In genomic region chr18:30568333-30568732, GRCh38 we compare ENCODE assay signal across 35 cellular contexts.
DNase-seq lines count a peak whose midpoint lies in the region; ATAC-seq, FAIRE-seq and TF ChIP-seq lines count a peak whose summit lies in the region.
"Had no signal": no experiment of that assay in that cellular context is flagged by ENCODE, and none has a peak within 500 bp of the region (broad histone marks: within the 10 kb centered on the region; RNA-seq: fewer than 3 reads in every experiment).

No MANE protein-coding gene starts in this region.

- in situ Hi-C loops in GM12878 (cut with MboI) (no loop called here), K562 (cut with MboI) (no loop called here)

- no peaks in the 10 kb centered on the region for H3K36me3 Mint-ChIP-seq in activated T-cell treated with anti-CD3 and anti-CD28 coated beads, Interleukin-2, amount 50 U/mL, for 24 hours (ENCODE audit: low read depth)
- no peaks in the 10 kb centered on the region for H3K36me3 Mint-ChIP-seq in naive thymus-derived CD8-positive, alpha-beta T cell
- H3K36me3 Mint-ChIP-seq: CD14-positive monocyte; CD4-positive, alpha-beta memory T cell; CD4-positive, CD25-positive, alpha-beta regulatory T cell; CD8-positive, alpha-beta memory T cell; CD8-positive, alpha-beta T cell had no signal

- H3K9me3 ChIP-seq in GM12878 (replicated peaks; ENCODE audit: control insufficient read depth, insufficient read depth, low read length) (no peaks in the 10 kb centered on the region), K562 (replicated peaks; ENCODE audit: control insufficient read depth, insufficient read depth, low read depth, low read length) (no peaks in the 10 kb centered on the region)
- H3K9me3 ChIP-seq: A549; BE2C; BLaER1; BLaER1 treated with 17β-estradiol and CSF1 and Interleukin-3, amounts not matched to agents 10 nM and 100 nM; Caco-2 had no signal

- 7% methylated on average over 5 of the region's 5 CpGs for WGBS in GM12878 (ENCODE audit: insufficient coverage, insufficient replicate concordance, low lambda C conversion rate, missing lambda C conversion rate)
- 9% methylated on average over 5 of the region's 5 CpGs for WGBS in K562 (ENCODE audit: insufficient coverage, low coverage, missing lambda C conversion rate)

- no peak overlapping the region for H3K4me3 Mint-ChIP-seq in activated T-cell treated with anti-CD3 and anti-CD28 coated beads, Interleukin-2, amount 50 U/mL, for 24 hours
- H3K4me3 Mint-ChIP-seq in naive thymus-derived CD8-positive, alpha-beta T cell, result no peak overlapping the region
- H3K4me3 Mint-ChIP-seq: B cell; CD14-positive monocyte; CD4-positive, alpha-beta memory T cell; CD4-positive, alpha-beta T cell; CD4-positive, CD25-positive, alpha-beta regulatory T cell; CD8-positive, alpha-beta memory T cell; CD8-positive, alpha-beta T cell had no signal

- H3K9me1 ChIP-seq in K562 (ENCODE audit: control insufficient read depth, insufficient read depth, low read length), result no peaks in the 10 kb centered on the region

- H3K27ac ChIP-seq in GM12878 (ENCODE audit: control insufficient read depth, insufficient read depth) (no peak overlapping the region), K562 (ENCODE audit: extremely low read depth, low read depth, low read length) (peak overlapping the region; percentile 47; the same call in 1 of the 3 replicates)
- H3K27ac ChIP-seq: 22Rv1; A549; BLaER1; BLaER1 treated with 17β-estradiol and CSF1 and Interleukin-3, amounts not matched to agents 10 nM and 100 nM; C4-2B had no signal

- DNase-seq in GM12878 (ENCODE audit: low read depth, low spot score) (no peak), K562 (ENCODE audit: extremely low read depth in 1 of 4, low spot score in 3 of 4) (peak; percentile 10 to 71 (median 34)), bronchial epithelial cell (ENCODE audit: low read depth) (no peak), NCI-H1930 (lab: John Stamatoyannopoulos, UW) (no peak)
- DNase-seq in activated T-cell treated with anti-CD3 and anti-CD28 coated beads, Interleukin-2, amount 50 U/mL, for 24 hours, result no peak
- no peak for DNase-seq in naive thymus-derived CD8-positive, alpha-beta T cell
- DNase-seq: 8988T; ACHN; AML-193; BE2C; C1 segment of cervical spinal cord; Caco-2; Calu3; CD4-positive, alpha-beta memory T cell; CD4-positive, alpha-beta T cell; CD4-positive, CD25-positive, alpha-beta regulatory T cell; CD8-positive, alpha-beta memory T cell; CD8-positive, alpha-beta T cell; COR-L47; DMS 273 treated with DMSO at 0.1 percent for 48 hours; DMS153; DMS53; DMS79; DMS79 treated with DMSO at 0.1 percent for 48 hours; DND-41; EL had no signal

- peaks cover 23% of the 10 kb centered on the region for H3K9me3 Mint-ChIP-seq in activated T-cell treated with anti-CD3 and anti-CD28 coated beads, Interleukin-2, amount 50 U/mL, for 24 hours
- peaks cover 0 to 20% (median 8%) of the 10 kb centered on the region in 9 donors for H3K9me3 Mint-ChIP-seq in naive thymus-derived CD8-positive, alpha-beta T cell

- no peak overlapping the region for H3K9ac ChIP-seq in GM12878 (ENCODE audit: control insufficient read depth, insufficient read depth, low read length)
- no peak overlapping the region; a peak in 1 of 4 replicates for H3K9ac ChIP-seq in K562 (ENCODE audit: insufficient read depth in 1 of 2, low read depth in 2 of 2, low read length in 2 of 2)
- H3K9ac ChIP-seq: BLaER1; BLaER1 treated with 17β-estradiol and CSF1 and Interleukin-3, amounts not matched to agents 10 nM and 100 nM had no signal

- H2AFZ ChIP-seq in GM12878 (ENCODE audit: control insufficient read depth, low read depth, low read length) (no peak overlapping the region), K562 (ENCODE audit: low read depth, low read length) (peak overlapping the region; percentile 74)

- peak; percentile 35; the same call in 2 of the 3 replicates for ATAC-seq in GM12878
- peak; percentile 91 for ATAC-seq in K562
- no peak for ATAC-seq in naive thymus-derived CD8-positive, alpha-beta T cell
- ATAC-seq: A549; CD8-positive, alpha-beta T cell had no signal

- POLR2A ChIA-PET in GM12878 (lab: Charles Lee) (no interaction called here), K562 (lab: Yijun Ruan, JAX) (no interaction called here)
- POLR2A ChIA-PET in naive thymus-derived CD8-positive, alpha-beta T cell (lab: Charles Lee), result no interaction called here

- TF ChIP-seq CTCF in GM12878 (IDR thresholded peaks at IDR 0.05 in 2 of 3, conservative IDR thresholded peaks at IDR 0.05 in 1 of 3; ENCODE audit: control insufficient read depth in 2 of 3, extremely low read depth in 1 of 3, insufficient read depth in 1 of 3, low read depth in 3 of 3, low read length in 3 of 3), result no peak
- no peak for TF ChIP-seq CTCF in K562 (IDR thresholded peaks at IDR 0.05 in 2 of 3, conservative IDR thresholded peaks at IDR 0.05 in 1 of 3; ENCODE audit: insufficient read depth in 2 of 3, low read depth in 1 of 3, low read length in 3 of 3)
- no peak for TF ChIP-seq CTCF in bronchial epithelial cell (IDR thresholded peaks at IDR 0.05; ENCODE audit: insufficient read depth, low read length, severe bottlenecking)

- TF ChIP-seq EP300 in GM12878 (IDR thresholded peaks at IDR 0.05; ENCODE audit: borderline replicate concordance in 1 of 2, control insufficient read depth in 1 of 2, low read depth in 2 of 2, low read length in 2 of 2), result no peak
- no peak for TF ChIP-seq EP300 in K562 (IDR thresholded peaks at IDR 0.05; ENCODE audit: low read length)

- intact Hi-C loops in GM12878 (cut with micrococcal nuclease; ENCODE audit: unreplicated experiment), result no loop called here
- intact Hi-C loops in K562 (cut with micrococcal nuclease), result no loop called here

- CTCF ChIA-PET in GM12878 (lab: Yijun Ruan, JAX), result no interaction called here
- CTCF ChIA-PET in K562 (lab: Yijun Ruan, JAX; ENCODE audit: low intra/inter-chr PET ratio), result no interaction called here

- no peaks in the 10 kb centered on the region for H3K79me2 ChIP-seq in GM12878 (ENCODE audit: control insufficient read depth, insufficient read depth, low read length)
- no peaks in the 10 kb centered on the region for H3K79me2 ChIP-seq in K562 (ENCODE audit: control insufficient read depth, insufficient read depth, low read length)

- H3K27me3 ChIP-seq in GM12878 (replicated peaks in 1 of 2; ENCODE audit: control insufficient read depth in 2 of 2, insufficient read depth in 2 of 2, low read length in 1 of 2) (no peaks in the 10 kb centered on the region), K562 (ENCODE audit: control insufficient read depth in 2 of 2, insufficient read depth in 2 of 2, low read length in 2 of 2) (no peaks in the 10 kb centered on the region), bronchial epithelial cell (ENCODE audit: control insufficient read depth, insufficient read depth, low read length) (no peaks in the 10 kb centered on the region)
- H3K27me3 ChIP-seq: BE2C; BLaER1; BLaER1 treated with 17β-estradiol and CSF1 and Interleukin-3, amounts not matched to agents 10 nM and 100 nM had no signal

- H3K36me3 ChIP-seq in GM12878 (ENCODE audit: control insufficient read depth in 2 of 2, insufficient read depth in 2 of 2, low read length in 1 of 2) (no peaks in the 10 kb centered on the region), K562 (ENCODE audit: control insufficient read depth, insufficient read depth, low read length) (no peaks in the 10 kb centered on the region), bronchial epithelial cell (ENCODE audit: control insufficient read depth, insufficient read depth, low read length) (no peaks in the 10 kb centered on the region)
- H3K36me3 ChIP-seq: BE2C; BLaER1; BLaER1 treated with 17β-estradiol and CSF1 and Interleukin-3, amounts not matched to agents 10 nM and 100 nM had no signal

- TF ChIP-seq POLR2A in GM12878 (IDR thresholded peaks at IDR 0.05; ENCODE audit: low read depth, low read length) (no peak), K562 (conservative IDR thresholded peaks at IDR 0.05) (no peak)

- TF ChIP-seq RAD21 in GM12878 (IDR thresholded peaks at IDR 0.05; ENCODE audit: insufficient read depth, low read depth, low read length) (no peak), K562 (CRISPR knock-in tag; conservative IDR thresholded peaks at IDR 0.05 in 1 of 2, IDR thresholded peaks at IDR 0.05 in 1 of 2) (no peak)

- FAIRE-seq in GM12878 (lab: Jason Lieb, UNC) (no peak), K562 (lab: Jason Lieb, UNC) (peak; percentile 88), bronchial epithelial cell (lab: Jason Lieb, UNC) (peak; percentile 60)
- FAIRE-seq: A204.1, A549, D721Med had no signal

- H3K4me1 Mint-ChIP-seq in activated T-cell treated with anti-CD3 and anti-CD28 coated beads, Interleukin-2, amount 50 U/mL, for 24 hours (ENCODE audit: low read depth), result no peaks in the 10 kb centered on the region
- H3K4me1 Mint-ChIP-seq in naive thymus-derived CD8-positive, alpha-beta T cell, result no peaks in the 10 kb centered on the region
- H3K4me1 Mint-ChIP-seq: B cell; CD14-positive monocyte; CD4-positive, alpha-beta memory T cell; CD4-positive, CD25-positive, alpha-beta regulatory T cell; CD8-positive, alpha-beta memory T cell had no signal

- no peak overlapping the region for H3K27ac Mint-ChIP-seq in activated T-cell treated with anti-CD3 and anti-CD28 coated beads, Interleukin-2, amount 50 U/mL, for 24 hours
- no peak overlapping the region for H3K27ac Mint-ChIP-seq in naive thymus-derived CD8-positive, alpha-beta T cell
- H3K27ac Mint-ChIP-seq: B cell; CD14-positive monocyte; CD4-positive, alpha-beta memory T cell; CD4-positive, alpha-beta T cell; CD4-positive, CD25-positive, alpha-beta regulatory T cell; CD8-positive, alpha-beta memory T cell; CD8-positive, alpha-beta T cell had no signal

- H4K20me1 ChIP-seq in GM12878 (ENCODE audit: control insufficient read depth, insufficient read depth), result no peaks in the 10 kb centered on the region
- no peaks in the 10 kb centered on the region for H4K20me1 ChIP-seq in K562 (replicated peaks; ENCODE audit: control insufficient read depth, insufficient read depth, low read length)
- H4K20me1 ChIP-seq: BLaER1; BLaER1 treated with 17β-estradiol and CSF1 and Interleukin-3, amounts not matched to agents 10 nM and 100 nM had no signal

- no peaks in the 10 kb centered on the region for H3K27me3 Mint-ChIP-seq in activated T-cell treated with anti-CD3 and anti-CD28 coated beads, Interleukin-2, amount 50 U/mL, for 24 hours
- no peaks in the 10 kb centered on the region for H3K27me3 Mint-ChIP-seq in naive thymus-derived CD8-positive, alpha-beta T cell
- H3K27me3 Mint-ChIP-seq: B cell; CD4-positive, alpha-beta memory T cell; CD4-positive, alpha-beta T cell; CD4-positive, CD25-positive, alpha-beta regulatory T cell; CD8-positive, alpha-beta memory T cell had no signal

- SMC1A ChIA-PET in GM12878 (lab: Charles Lee; ENCODE audit: uncharacterized antibody, unreplicated experiment), result no interaction called here

- H3K4me3 ChIP-seq in GM12878, result no peak overlapping the region
- H3K4me3 ChIP-seq in K562, result no peak overlapping the region
- H3K4me3 ChIP-seq in bronchial epithelial cell (ENCODE audit: low read depth, low read length), result no peak overlapping the region
- H3K4me3 ChIP-seq: A549; BLaER1; BLaER1 treated with 17β-estradiol and CSF1 and Interleukin-3, amounts not matched to agents 10 nM and 100 nM had no signal

- H3K4me1 ChIP-seq in GM12878 (ENCODE audit: control insufficient read depth, insufficient read depth, low read length) (no peaks in the 10 kb centered on the region), K562 (replicated peaks in 1 of 2; ENCODE audit: control insufficient read depth in 2 of 2, insufficient read depth in 2 of 2, low read length in 2 of 2) (peaks cover 0 to 7% of the 10 kb centered on the region in 2 experiments; a peak in 2 of 5 replicates)
- H3K4me1 ChIP-seq: A549; BE2C; BLaER1; BLaER1 treated with 17β-estradiol and CSF1 and Interleukin-3, amounts not matched to agents 10 nM and 100 nM; Caco-2 had no signal

- BruUV-seq in GM12878 (replicated peaks; lab: Mats Ljungman, UMichigan), result no TSS peak
- BruUV-seq in K562 (replicated peaks; lab: Mats Ljungman, UMichigan), result no TSS peak

- RAD21 ChIA-PET in GM12878 (lab: Charles Lee; ENCODE audit: unreplicated experiment), result no interaction called here

- H3K4me2 ChIP-seq in GM12878 (ENCODE audit: control insufficient read depth, insufficient read depth) (no peak overlapping the region), K562 (ENCODE audit: insufficient read depth, low read length) (no peak overlapping the region)
- H3K4me2 ChIP-seq: A549; BLaER1; BLaER1 treated with 17β-estradiol and CSF1 and Interleukin-3, amounts not matched to agents 10 nM and 100 nM had no signal

Comparison
In these comparisons a context has a peak if more than half of its experiments do, and no peak if none do; other contexts are left out.
1. DNase-seq: peak in K562 (4 of 4); none in GM12878 (single experiment), bronchial epithelial cell (single experiment), NCI-H1930 (0 of 2), activated T-cell treated with anti-CD3 and anti-CD28 coated beads, Interleukin-2, amount 50 U/mL, for 24 hours (single experiment) and naive thymus-derived CD8-positive, alpha-beta T cell (0 of 10).
2. ATAC-seq: peak in GM12878 (single experiment) and K562 (single experiment); none in naive thymus-derived CD8-positive, alpha-beta T cell (0 of 2).
3. Of the 99 proteins assayed by ChIP-seq in both K562 and GM12878: peak only in K562: CEBPB, KDM1A, MXI1, NR2C1, PML, POLR2AphosphoS5 and 2 more; only in GM12878: none; in both: PKNOX1; in neither: 86; mixed calls (peak in some experiments, not most) for 4.